ENCODE assay signal across 10 cellular contexts in genomic region chr1:87696483-87696882, GRCh38.
"Had no signal": no experiment of that assay in that cellular context is flagged by ENCODE, and none has a peak within 500 bp of the region (broad histone marks: within the 10 kb centered on the region; RNA-seq: fewer than 3 reads in every experiment).

No MANE protein-coding gene starts in this region.

- H3K4me3 Mint-ChIP-seq: H9, HFFc6 had no signal

- DNase-seq: GM23248, GOT3, H7, H9, HCEC 1CT, HFFc6 had no signal

- H3K4me3 ChIP-seq: GM23248, HAP-1 had no signal

- H2AFZ ChIP-seq: GM23248 had no signal

- H3K36me3 ChIP-seq: HAP-1 had no signal

- H3K4me1 ChIP-seq: HAP-1 had no signal

- ATAC-seq: HCT116 had no signal

- FAIRE-seq: H1, H54 had no signal

- H3K27ac ChIP-seq: GM23248 had no signal

- H3K4me1 Mint-ChIP-seq: H9 had no signal

- H3K9me3 ChIP-seq: HAP-1 had no signal

- H3K27ac Mint-ChIP-seq: H9, HFFc6 had no signal
